15 cellular contexts compared by ENCODE assay signal in the genomic region with DNA sequence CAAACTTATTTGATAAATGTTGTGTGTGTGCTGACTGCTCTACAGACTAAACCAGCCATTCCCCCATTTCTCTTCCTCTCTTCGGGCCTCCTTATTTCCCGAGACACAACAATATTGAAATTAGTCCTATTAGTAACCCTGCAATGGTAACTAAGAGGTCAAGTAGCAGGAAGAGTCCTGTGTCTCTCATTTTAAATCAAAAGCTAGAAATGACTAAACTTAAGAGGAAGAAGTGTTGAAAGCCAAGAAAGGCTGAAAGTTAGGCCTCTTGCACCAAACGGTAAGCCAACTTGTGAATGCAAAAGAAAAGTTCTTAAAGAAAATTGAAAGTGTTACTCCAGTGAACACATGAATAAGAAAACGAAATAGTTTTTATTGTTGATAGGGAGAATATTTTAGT.
"Had no signal": no experiment of that assay in that cellular context is flagged by ENCODE, and none has a peak within 500 bp of the region (broad histone marks: within the 10 kb centered on the region; RNA-seq: fewer than 3 reads in every experiment).

No MANE protein-coding gene starts in this region.

- H3K27me3 Mint-ChIP-seq: activated naive CD8-positive, alpha-beta T cell treated with anti-CD3 and anti-CD28 coated beads, Interleukin-2, amount 10 ng/mL, durations not matched to agents 7 days and 5 days; brain; naive B cell had no signal

- H3K27ac Mint-ChIP-seq: activated naive CD8-positive, alpha-beta T cell treated with anti-CD3 and anti-CD28 coated beads, Interleukin-2, amount 10 ng/mL, durations not matched to agents 7 days and 5 days; brain; naive B cell had no signal

- DNase-seq: activated naive CD4-positive, alpha-beta T cell; activated naive CD8-positive, alpha-beta T cell treated with anti-CD3 and anti-CD28 coated beads, Interleukin-2, amount 10 ng/mL, durations not matched to agents 7 days and 5 days; central memory CD4-positive, alpha-beta T cell; colonic mucosa; islet precursor cell; naive B cell; posterior cingulate gyrus; retina; stimulated activated CD4-positive, alpha-beta T cell treated with anti-CD3 and anti-CD28 coated beads, Interleukin-2, amount 100 ng/mL, for 48 hours; stimulated activated naive CD4-positive, alpha-beta T cell; tibial artery had no signal

- H3K27ac ChIP-seq: colonic mucosa, esophagus muscularis mucosa, neutrophil, tibial artery had no signal

- H3K9me3 Mint-ChIP-seq: activated naive CD8-positive, alpha-beta T cell treated with anti-CD3 and anti-CD28 coated beads, Interleukin-2, amount 10 ng/mL, durations not matched to agents 7 days and 5 days had no signal

- H3K36me3 ChIP-seq: colonic mucosa, esophagus muscularis mucosa, neutrophil, tibial artery had no signal

- H3K9me3 ChIP-seq: colonic mucosa, esophagus muscularis mucosa, neutrophil, tibial artery had no signal

- H3K4me1 ChIP-seq: colonic mucosa had no signal

- H3K4me1 Mint-ChIP-seq: activated naive CD8-positive, alpha-beta T cell treated with anti-CD3 and anti-CD28 coated beads, Interleukin-2, amount 10 ng/mL, durations not matched to agents 7 days and 5 days; naive B cell had no signal

- H3K36me3 Mint-ChIP-seq: activated naive CD8-positive, alpha-beta T cell treated with anti-CD3 and anti-CD28 coated beads, Interleukin-2, amount 10 ng/mL, durations not matched to agents 7 days and 5 days; naive B cell had no signal

- H3K4me3 Mint-ChIP-seq: activated naive CD8-positive, alpha-beta T cell treated with anti-CD3 and anti-CD28 coated beads, Interleukin-2, amount 10 ng/mL, durations not matched to agents 7 days and 5 days; brain; naive B cell had no signal

- H3K4me3 ChIP-seq: colonic mucosa, esophagus muscularis mucosa, tibial artery had no signal

- H3K27me3 ChIP-seq: colonic mucosa, esophagus muscularis mucosa, neutrophil, tibial artery had no signal

- ATAC-seq: left lobe of liver had no signal
